ENCODE assay signal across 16 cellular contexts in genomic region chr3:52397676-52398399, GRCh38. TPM values are rescaled to one million over a fixed set of nuclear protein-coding genes. Genes with fewer than 3 reads are reported as not detected.
"Had no signal": no experiment of that assay in that cellular context is flagged by ENCODE, and none has a peak within 500 bp of the region (broad histone marks: within the 10 kb centered on the region; RNA-seq: fewer than 3 reads in every experiment).

No MANE protein-coding gene starts in this region.

- H3K27me3 ChIP-seq: ascending aorta, breast epithelium, dorsolateral prefrontal cortex, gastroesophageal sphincter, left lung, sigmoid colon had no signal

- H3K4me1 ChIP-seq: ascending aorta, breast epithelium, gastroesophageal sphincter, left lung, sigmoid colon had no signal

- H3K27ac ChIP-seq: ascending aorta, breast epithelium, gastroesophageal sphincter, left lung, sigmoid colon had no signal

- H3K9me3 ChIP-seq: ascending aorta, breast epithelium, gastroesophageal sphincter, left lung, sigmoid colon had no signal

- H3K4me3 ChIP-seq: ascending aorta, breast epithelium, dorsolateral prefrontal cortex, gastroesophageal sphincter, left lung, sigmoid colon had no signal

- ATAC-seq: activated CD8-positive, alpha-beta T cell treated with anti-CD3 and anti-CD28 coated beads for 36 hours; gastroesophageal sphincter; left lung; stimulated activated effector memory CD8-positive, alpha-beta T cell treated with anti-CD3 and anti-CD28 coated beads, Interleukin-12 subunit alpha, Interleukin-12 subunit beta, amount 100 ng/mL, for 72 hours had no signal

- DNase-seq: activated B cell treated with CpG ODN at 0.5 μM for 24 hours; activated CD4-positive, alpha-beta T cell treated with anti-CD3 and anti-CD28 coated beads for 48 hours; activated CD8-positive, alpha-beta T cell treated with anti-CD3 and anti-CD28 coated beads for 36 hours; activated naive CD4-positive, alpha-beta T cell; endodermal cell; mesenchymal stem cell; nephron progenitor cell; sigmoid colon; SW 1271 had no signal

RNA-seq across cellular contexts. Expression of gene PHF7, which starts 12.6 kb away (rescaled TPM):
- total RNA-seq: ascending aorta had no signal

RNA-seq across cellular contexts. Expression of gene SEMA3G, which starts 47.1 kb away (rescaled TPM):
- total RNA-seq: activated B cell treated with CpG ODN at 0.5 μM for 24 hours; activated CD8-positive, alpha-beta T cell treated with anti-CD3 and anti-CD28 coated beads for 36 hours had no signal

RNA-seq across cellular contexts. Expression of gene TNNC1, which starts 56.0 kb away (rescaled TPM):
- total RNA-seq: activated B cell treated with CpG ODN at 0.5 μM for 24 hours, pulmonary artery endothelial cell had no signal
